ENCODE assay signal across 8 cellular contexts in the genomic region with DNA sequence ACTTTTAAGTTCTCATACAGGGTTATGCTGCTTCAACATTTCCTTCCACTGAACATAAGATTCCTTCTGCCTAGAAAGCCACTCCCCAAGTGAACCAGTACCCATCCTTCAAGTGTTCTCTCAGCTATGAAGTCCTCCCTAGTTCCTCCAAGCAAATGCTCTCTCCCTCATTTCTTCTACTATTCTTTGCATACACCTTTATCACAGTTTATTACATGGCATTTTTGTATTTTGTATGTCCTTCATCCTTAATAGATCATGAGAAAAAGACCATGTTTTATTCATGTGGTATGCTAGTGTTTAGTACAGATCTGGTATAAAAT. TPM values are rescaled to one million over a fixed set of nuclear protein-coding genes. Genes with fewer than 3 reads are reported as not detected.
DNase-seq lines count a peak whose midpoint lies in the region; ATAC-seq and TF ChIP-seq lines count a peak whose summit lies in the region.

No MANE protein-coding gene starts in this region.

- H3K4me1 Mint-ChIP-seq in CD8-positive, alpha-beta T cell (ENCODE audit: low read depth) = peaks cover 72% of the 10 kb centered on the region
- H3K4me1 Mint-ChIP-seq in brain (peaks cover 54% of the 10 kb centered on the region), nephron progenitor cell (peaks cover 34% of the 10 kb centered on the region)

- no peak overlapping the region for H3K9ac ChIP-seq in HUES48 (ENCODE audit: low read depth, low read length)

- H3K9me3 ChIP-seq in CD8-positive, alpha-beta T cell (ENCODE audit: low read length) = no peaks in the 10 kb centered on the region
- no peaks in the 10 kb centered on the region for H3K9me3 ChIP-seq in HUES48 (ENCODE audit: control insufficient read depth, insufficient read depth, low read length)

- POLR2A ChIA-PET in CD8-positive, alpha-beta T cell (lab: Charles Lee) = interaction anchor here (0.9 to 1.3 kb wide), 2 partner anchors 25 to 1059 kb away, joined by 3 read pairs; partner anchors contain the start of gene HBP1

- H3K9me3 Mint-ChIP-seq in CD8-positive, alpha-beta T cell = no peaks in the 10 kb centered on the region
- no peaks in the 10 kb centered on the region for H3K9me3 Mint-ChIP-seq in brain
- peaks cover 4% of the 10 kb centered on the region for H3K9me3 Mint-ChIP-seq in nephron progenitor cell

- H3K27me3 ChIP-seq in CD8-positive, alpha-beta T cell (ENCODE audit: insufficient read depth, low read length) = no peaks in the 10 kb centered on the region
- peaks cover 3% of the 10 kb centered on the region; the same call in 1 of the 2 replicates for H3K27me3 ChIP-seq in HUES48 (ENCODE audit: control insufficient read depth, insufficient read depth, low read length)

- TF ChIP-seq CTCF in CD8-positive, alpha-beta T cell (IDR thresholded peaks at IDR 0.05) = no peak
- no peak for TF ChIP-seq CTCF in brain (conservative IDR thresholded peaks at IDR 0.05)
- no peak for TF ChIP-seq CTCF in nephron progenitor cell (IDR thresholded peaks at IDR 0.05)

- H3K36me3 ChIP-seq in CD8-positive, alpha-beta T cell (ENCODE audit: insufficient read depth, low read length) = no peaks in the 10 kb centered on the region
- H3K36me3 ChIP-seq in HUES48 (ENCODE audit: control insufficient read depth, insufficient read depth, low read length) = no peaks in the 10 kb centered on the region

- peak overlapping the region; percentile 87 for H3K27ac Mint-ChIP-seq in CD8-positive, alpha-beta T cell
- peak overlapping the region in 4 of 5 experiments; percentile 38 to 94 (median 72) for H3K27ac Mint-ChIP-seq in brain
- H3K27ac Mint-ChIP-seq in nephron progenitor cell = no peak overlapping the region

- peak overlapping the region; percentile 65 for H3K4me3 Mint-ChIP-seq in CD8-positive, alpha-beta T cell
- peak overlapping the region; percentile 67 to 95 (median 90) for H3K4me3 Mint-ChIP-seq in brain
- peak overlapping the region; percentile 90 for H3K4me3 Mint-ChIP-seq in nephron progenitor cell

- ATAC-seq in CD8-positive, alpha-beta T cell = no peak
- no peak for ATAC-seq in HG03039 (IDR thresholded peaks at IDR 0.05; ENCODE audit: unreplicated experiment)
- no peak for ATAC-seq in GM21381 (IDR thresholded peaks at IDR 0.05; ENCODE audit: unreplicated experiment)
- ATAC-seq in GM21786 (IDR thresholded peaks at IDR 0.05; ENCODE audit: unreplicated experiment) = no peak

- no peak overlapping the region for H3K27ac ChIP-seq in CD8-positive, alpha-beta T cell (ENCODE audit: low read depth, low read length)
- H3K27ac ChIP-seq in HUES48 (ENCODE audit: low read depth, low read length) = no peak overlapping the region

- CTCF ChIA-PET in CD8-positive, alpha-beta T cell (lab: Charles Lee) = interaction anchor here (0.6 to 3.1 kb wide), 6 partner anchors 10 to 456 kb away, joined by 3 to 22 read pairs (median 4); no protein-coding TSS in a partner anchor

- no peaks in the 10 kb centered on the region for H3K27me3 Mint-ChIP-seq in CD8-positive, alpha-beta T cell (ENCODE audit: low read depth)
- H3K27me3 Mint-ChIP-seq in brain = peaks cover 10% of the 10 kb centered on the region
- H3K27me3 Mint-ChIP-seq in nephron progenitor cell (ENCODE audit: low read depth, poor library complexity) = no peaks in the 10 kb centered on the region

- no peak overlapping the region for H3K4me3 ChIP-seq in CD8-positive, alpha-beta T cell (ENCODE audit: low read depth, low read length)
- H3K4me3 ChIP-seq in HUES48 (ENCODE audit: low read depth, low read length) = peak overlapping the region; percentile 96

- DNase-seq in CD8-positive, alpha-beta T cell = no peak
- DNase-seq in nephron progenitor cell (no peak), NCI-H2081 (lab: John Stamatoyannopoulos, UW) (no peak)

- intact Hi-C loops in CD8-positive, alpha-beta T cell (cut with DNase I, micrococcal nuclease) = loop anchor here (1.0 to 10.0 kb wide), 19 partner anchors 8 to 1903 kb away; partner anchors contain the start of genes CCDC71L (in 2 of the 2), RINT1 (in 2 of the 2), ATXN7L1 (in 1 of the 2) and CBLL1 (in 1 of the 2)

- peaks cover 50% of the 10 kb centered on the region for H3K4me1 ChIP-seq in CD8-positive, alpha-beta T cell (ENCODE audit: insufficient read depth, low read length)
- H3K4me1 ChIP-seq in HUES48 (ENCODE audit: control insufficient read depth, insufficient read depth, low read length) = peaks cover 34% of the 10 kb centered on the region

- peaks cover 28% of the 10 kb centered on the region for H3K36me3 Mint-ChIP-seq in CD8-positive, alpha-beta T cell
- H3K36me3 Mint-ChIP-seq in brain = peaks cover 21% of the 10 kb centered on the region
- H3K36me3 Mint-ChIP-seq in nephron progenitor cell (ENCODE audit: low read depth) = peaks cover 18% of the 10 kb centered on the region

RNA-seq across cellular contexts. Expression of gene SYPL1, which starts 1.9 kb away (rescaled TPM):
- 10 to 100 TPM; 50.0 to 51.2 TPM for total RNA-seq in CD8-positive, alpha-beta T cell
- 51.0 TPM for polyA plus RNA-seq in brain (ENCODE audit: insufficient read depth, low read depth, low replicate concordance)
